Comparison of ENCODE assay signal across 7 cellular contexts in the genomic region with DNA sequence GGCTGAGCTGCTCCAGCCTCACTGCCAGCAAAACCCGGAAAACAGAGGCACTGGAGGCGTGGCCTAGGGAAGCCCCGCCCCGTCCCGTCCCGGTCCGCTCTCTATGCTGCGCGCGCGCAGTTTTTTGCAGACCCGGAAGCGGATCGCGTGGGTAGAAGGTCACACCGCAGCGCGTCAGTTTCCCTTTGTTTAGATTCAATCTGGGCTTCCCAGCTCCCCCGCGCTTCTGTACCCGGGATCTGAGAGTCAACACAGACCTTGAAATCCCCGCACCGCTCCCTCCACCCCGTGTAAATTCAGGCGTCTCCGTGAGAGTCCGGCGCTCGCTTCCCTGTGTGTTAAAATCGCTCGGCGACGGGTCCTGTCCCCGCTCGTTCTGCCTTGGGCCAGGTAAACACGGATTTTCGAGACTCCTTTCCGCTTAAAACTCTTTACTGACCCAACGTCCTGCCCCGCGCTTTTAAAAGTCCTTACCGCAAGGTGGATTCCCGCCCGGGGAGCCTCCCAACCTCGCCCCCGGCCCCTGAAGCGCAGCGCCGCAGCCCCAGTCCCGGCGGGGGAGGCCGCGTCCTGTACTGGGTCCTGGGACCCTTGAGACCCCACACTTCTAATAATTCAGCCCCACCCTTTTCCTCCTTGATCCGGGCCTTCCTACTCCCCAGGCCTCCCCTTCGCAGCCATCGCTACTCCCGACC. TPM values are rescaled to one million over a fixed set of nuclear protein-coding genes. Genes with fewer than 3 reads are reported as not detected.
DNase-seq lines count a peak whose midpoint lies in the region; ATAC-seq and FAIRE-seq lines count a peak whose summit lies in the region.

A gene (plus strand): TSS at position 127 of the 695 bp plus-strand sequence. CDS start 12,930 bp downstream, outside the sequence.

- peaks cover 4% of the 10 kb centered on the region; the same call in 1 of the 2 replicates for H3K4me1 ChIP-seq in HUES64 (ENCODE audit: insufficient read depth, low read length)
- H3K4me1 ChIP-seq in neuronal stem cell (ENCODE audit: control insufficient read depth in 2 of 2, insufficient read depth in 1 of 2, low read depth in 1 of 2, low read length in 2 of 2) = peaks cover 1 to 4% of the 10 kb centered on the region in 2 donors

- H3K27ac Mint-ChIP-seq in stimulated activated naive CD8-positive, alpha-beta T cell treated with anti-CD3 and anti-CD28 coated beads, Interleukin-15, amount 100 ng/mL, for 72 hours = peak within 1 kb of the TSS; percentile 98 to 99

- WGBS in HUES64 = under 1% methylated on average over 57 of the region's 57 CpGs
- WGBS in neuronal stem cell (ENCODE audit: extremely low coverage in 2 of 2, insufficient read length in 2 of 2, insufficient replicate concordance in 1 of 2), 2 donors = no CpG with 5 or more reads among the region's 57 CpGs

- no peak within 1 kb of the TSS for H2BK120ac ChIP-seq in neuronal stem cell (ENCODE audit: low read depth, low read length)

- H3K9me3 Mint-ChIP-seq in stimulated activated naive CD8-positive, alpha-beta T cell treated with anti-CD3 and anti-CD28 coated beads, Interleukin-15, amount 100 ng/mL, for 72 hours = peaks cover 32 to 50% of the 10 kb centered on the region in 2 donors

- H3K4me2 ChIP-seq in neuronal stem cell (ENCODE audit: insufficient read depth, low read length, poor library complexity, severe bottlenecking) = peak within 1 kb of the TSS; percentile 74

- peaks cover 7% of the 10 kb centered on the region; the same call in 1 of the 2 replicates for H3K36me3 ChIP-seq in HUES64 (ENCODE audit: insufficient read depth, low read length)
- peaks cover 4 to 26% of the 10 kb centered on the region in 2 donors for H3K36me3 ChIP-seq in neuronal stem cell (replicated peaks in 1 of 2; ENCODE audit: control insufficient read depth in 2 of 2, insufficient read depth in 2 of 2, low read length in 2 of 2)

- ATAC-seq in stimulated activated naive CD8-positive, alpha-beta T cell treated with anti-CD3 and anti-CD28 coated beads, Interleukin-15, amount 100 ng/mL, for 72 hours = peak; percentile 95

- no peak within 1 kb of the TSS for H4K8ac ChIP-seq in neuronal stem cell (ENCODE audit: low read depth, low read length)

- H3K23ac ChIP-seq in neuronal stem cell (ENCODE audit: low read depth, low read length, poor library complexity) = peak within 1 kb of the TSS; percentile 69

- H2BK12ac ChIP-seq in neuronal stem cell (ENCODE audit: low read length) = no peak within 1 kb of the TSS

- H3K27ac ChIP-seq in HUES64 (ENCODE audit: low read depth, low read length) = peak within 1 kb of the TSS; percentile 77
- H3K27ac ChIP-seq in neuronal stem cell (replicated peaks; ENCODE audit: low read length) = peak within 1 kb of the TSS; percentile 50

- H2AFZ ChIP-seq in neuronal stem cell (ENCODE audit: low read length) = peak within 1 kb of the TSS; percentile 89

- peaks cover 11% of the 10 kb centered on the region for H3K4me1 Mint-ChIP-seq in stimulated activated naive CD8-positive, alpha-beta T cell treated with anti-CD3 and anti-CD28 coated beads, Interleukin-15, amount 100 ng/mL, for 72 hours

- no peaks in the 10 kb centered on the region for H3K27me3 Mint-ChIP-seq in stimulated activated naive CD8-positive, alpha-beta T cell treated with anti-CD3 and anti-CD28 coated beads, Interleukin-15, amount 100 ng/mL, for 72 hours

- H3K9me3 ChIP-seq in HUES64 (ENCODE audit: insufficient read depth, low read depth, low read length) = peaks cover 33% of the 10 kb centered on the region
- H3K9me3 ChIP-seq in neuronal stem cell (replicated peaks in 1 of 2; ENCODE audit: control insufficient read depth in 2 of 2, insufficient read depth in 1 of 2, low read depth in 1 of 2, low read length in 2 of 2) = peaks cover 13 to 43% of the 10 kb centered on the region in 2 donors

- H3K9ac ChIP-seq in HUES64 (ENCODE audit: low read depth, low read length) (peak within 1 kb of the TSS; percentile 92), neuronal stem cell (ENCODE audit: low read depth, low read length, poor library complexity) (peak within 1 kb of the TSS; percentile 70)

- peak within 1 kb of the TSS; percentile 68 for H3K18ac ChIP-seq in neuronal stem cell (ENCODE audit: low read length)

- FAIRE-seq in GM18507 (lab: Jason Lieb, UNC) = no peak

- peaks cover 1% of the 10 kb centered on the region for H3K79me1 ChIP-seq in neuronal stem cell (ENCODE audit: low read depth, low read length)

- no peak within 1 kb of the TSS for H2BK15ac ChIP-seq in neuronal stem cell (ENCODE audit: low read length)

- DNase-seq in GM18507 (ENCODE audit: extremely low spot score, insufficient read length, low read depth) = peak; percentile 9
- DNase-seq in SHP77 treated with DMSO at 0.1 percent for 48 hours (lab: John Stamatoyannopoulos, UW) = peak; percentile 72
- DNase-seq in activated naive CD4-positive, alpha-beta T cell treated with Interleukin-2 at 50 U/mL for 16 hours = peak; percentile 87
- DNase-seq in germinal center (ENCODE audit: low spot score) = peak; percentile 87
- DNase-seq in neuronal stem cell (ENCODE audit: low spot score) = peak; percentile 66
- peak; percentile 86 to 92 for DNase-seq in stimulated activated naive CD8-positive, alpha-beta T cell treated with anti-CD3 and anti-CD28 coated beads, Interleukin-15, amount 100 ng/mL, for 72 hours

- H3K4ac ChIP-seq in neuronal stem cell (ENCODE audit: low read length) = no peak within 1 kb of the TSS

- peak within 1 kb of the TSS; percentile 84 to 96 for H3K4me3 Mint-ChIP-seq in stimulated activated naive CD8-positive, alpha-beta T cell treated with anti-CD3 and anti-CD28 coated beads, Interleukin-15, amount 100 ng/mL, for 72 hours

- H3K4me3 ChIP-seq in HUES64 (ENCODE audit: low read length) (peak within 1 kb of the TSS; percentile 81), neuronal stem cell (ENCODE audit: low read length in 2 of 2) (peak within 1 kb of the TSS; percentile 69 to 97)

- H3K27me3 ChIP-seq in HUES64 (ENCODE audit: insufficient read depth, low read length) (no peaks in the 10 kb centered on the region), neuronal stem cell (ENCODE audit: control insufficient read depth in 3 of 3, insufficient read depth in 3 of 3, low read depth in 1 of 3, low read length in 3 of 3) (no peaks in the 10 kb centered on the region)

- H4K91ac ChIP-seq in neuronal stem cell (ENCODE audit: low read depth, low read length, poor library complexity) = no peak within 1 kb of the TSS

- peak within 1 kb of the TSS; percentile 6 for H2AK5ac ChIP-seq in neuronal stem cell (ENCODE audit: low read depth, low read length)

- H2BK5ac ChIP-seq in neuronal stem cell (ENCODE audit: low read length) = no peak within 1 kb of the TSS

- no peak within 1 kb of the TSS for H3K14ac ChIP-seq in neuronal stem cell (ENCODE audit: low read length)

RNA-seq across cellular contexts. Expression of the gene that starts here (rescaled TPM):
- 2.2 TPM for polyA plus RNA-seq in HUES64 (2013, experiment 1 of 2)
- 5.6 TPM for polyA plus RNA-seq in HUES64 (2013, experiment 2 of 2)
- polyA plus RNA-seq in neuronal stem cell (2013, experiment 1 of 2) = 15.9 TPM
- 14.3 TPM for polyA plus RNA-seq in neuronal stem cell (2013, experiment 2 of 2)

Comparison
In these comparisons a context has a peak if more than half of its experiments do, and no peak if none do; other contexts are left out.
1. Peak in every context shown above with its lines: DNase-seq, ATAC-seq, H3K4me3 ChIP-seq and H3K27ac ChIP-seq.
2. DNase-seq: peak in every context shown above with its lines; median percentile 89 in stimulated activated naive CD8-positive, alpha-beta T cell treated with anti-CD3 and anti-CD28 coated beads, Interleukin-15, amount 100 ng/mL, for 72 hours; 87 in activated naive CD4-positive, alpha-beta T cell treated with Interleukin-2 at 50 U/mL for 16 hours; 87 in germinal center; 72 in SHP77 treated with DMSO at 0.1 percent for 48 hours; 66 in neuronal stem cell; 9 in GM18507.